ENCODE assay signal across 8 cellular contexts in genomic region chr12:31324845-31325523, GRCh38. TPM values are rescaled to one million over a fixed set of nuclear protein-coding genes. Genes with fewer than 3 reads are reported as not detected.
DNase-seq lines count a peak whose midpoint lies in the region; ATAC-seq and TF ChIP-seq lines count a peak whose summit lies in the region.

No MANE protein-coding gene starts in this region.

- peak overlapping the region; percentile 89 for H3K4me3 ChIP-seq in BLaER1

- peak overlapping the region; percentile 84 for H3K27ac Mint-ChIP-seq in chondrocyte (ENCODE audit: unreplicated experiment)

- H3K9me3 Mint-ChIP-seq in chondrocyte (ENCODE audit: low read depth): no peaks in the 10 kb centered on the region

- H3K9ac ChIP-seq in BLaER1: peak overlapping the region; percentile 99

- H3K27me3 Mint-ChIP-seq in chondrocyte (ENCODE audit: low read depth): no peaks in the 10 kb centered on the region

- H3K27me3 ChIP-seq in BLaER1: no peaks in the 10 kb centered on the region

- peak; percentile 7 for ATAC-seq in GM21423 (IDR thresholded peaks at IDR 0.05; ENCODE audit: unreplicated experiment)
- peak; percentile 54 for ATAC-seq in left lobe of liver
- no peak for ATAC-seq in GM18520 (IDR thresholded peaks at IDR 0.05; ENCODE audit: unreplicated experiment)

- H3K4me1 Mint-ChIP-seq in chondrocyte (ENCODE audit: low read depth): peaks cover 46% of the 10 kb centered on the region

- TF ChIP-seq CTCF in chondrocyte (IDR thresholded peaks at IDR 0.05): no peak

- peaks cover 41% of the 10 kb centered on the region for H4K20me1 ChIP-seq in BLaER1

- no peaks in the 10 kb centered on the region for H3K36me3 Mint-ChIP-seq in chondrocyte (ENCODE audit: low read depth)

- DNase-seq in NCI-H128 (lab: John Stamatoyannopoulos, UW; ENCODE audit: unreplicated experiment) (peak; percentile 69), chondrocyte (ENCODE audit: low spot score) (no peak), left lobe of liver (ENCODE audit: low spot score) (peak; percentile 77)
- DNase-seq in activated CD4-positive, CD25-positive, alpha-beta regulatory T cell treated with anti-CD3 and anti-CD28 coated beads, Interleukin-2, amount 50 U/mL, for 72 hours: peak; percentile 62
- peak; percentile 30 to 36 for DNase-seq in stimulated activated CD4-positive, alpha-beta T cell treated with anti-CD3 and anti-CD28 coated beads, Interleukin-2, amount 100 ng/mL, for 48 hours

- H3K36me3 ChIP-seq in BLaER1: no peaks in the 10 kb centered on the region

- peak overlapping the region; percentile 99 for H3K27ac ChIP-seq in BLaER1

- H3K4me3 Mint-ChIP-seq in chondrocyte (ENCODE audit: unreplicated experiment): peak overlapping the region; percentile 92

- H3K4me2 ChIP-seq in BLaER1: peak overlapping the region; percentile 98

- peaks cover 40% of the 10 kb centered on the region for H3K4me1 ChIP-seq in BLaER1

- no peaks in the 10 kb centered on the region for H3K9me3 ChIP-seq in BLaER1

RNA-seq across cellular contexts. Expression of gene SINHCAF, which starts 1.0 kb away (rescaled TPM):
- 26.9 to 34.8 TPM (median 32.5 TPM) in 3 replicates for total RNA-seq in chondrocyte
- 3.5 TPM for total RNA-seq in left lobe of liver
